Comparison of ENCODE assay signal across 23 cellular contexts in genomic region chr3:99760602-99761001, GRCh38. TPM values are rescaled to one million over a fixed set of nuclear protein-coding genes. Genes with fewer than 3 reads are reported as not detected.
DNase-seq lines count a peak whose midpoint lies in the region; ATAC-seq, FAIRE-seq and TF ChIP-seq lines count a peak whose summit lies in the region.
"Had no signal": no experiment of that assay in that cellular context is flagged by ENCODE, and none has a peak within 500 bp of the region (broad histone marks: within the 10 kb centered on the region; RNA-seq: fewer than 3 reads in every experiment).

No MANE protein-coding gene starts in this region.

- peaks cover 14% of the 10 kb centered on the region for H3K79me1 ChIP-seq in mesenchymal stem cell (replicated peaks; ENCODE audit: low read length, poor library complexity, severe bottlenecking)

- H3K4me2 ChIP-seq in mesenchymal stem cell (ENCODE audit: low read length, poor library complexity, severe bottlenecking): no peak overlapping the region

- H3K18ac ChIP-seq in mesenchymal stem cell (ENCODE audit: low read depth in 1 of 2, low read length in 2 of 2): peak overlapping the region in 1 of 2 experiments; percentile 21

- no peak overlapping the region for H2BK12ac ChIP-seq in mesenchymal stem cell (ENCODE audit: low read length in 2 of 2)

- no peak overlapping the region for H2AFZ ChIP-seq in mesenchymal stem cell (ENCODE audit: low read depth, low read length)

- no peak overlapping the region for H3K9ac ChIP-seq in mesenchymal stem cell (ENCODE audit: low read length)

- FAIRE-seq in GM12892 (lab: Jason Lieb, UNC): no peak
- FAIRE-seq: A204.1, GM12891, HepG2 had no signal

- no peak for TF ChIP-seq CTCF in AG10803 (conservative IDR thresholded peaks at IDR 0.05; ENCODE audit: low read length)

- peaks cover 0 to 11% of the 10 kb centered on the region in 2 experiments for H3K36me3 ChIP-seq in mesenchymal stem cell (ENCODE audit: control insufficient read depth in 1 of 2, insufficient read depth in 2 of 2, low read depth in 1 of 2, low read length in 2 of 2)
- H3K36me3 ChIP-seq: Peyer's patch had no signal

- WGBS in mesenchymal stem cell: 67% methylated on average over 2 of the region's 2 CpGs

- no peak overlapping the region for H2BK5ac ChIP-seq in mesenchymal stem cell (ENCODE audit: low read depth, low read length, poor library complexity, severe bottlenecking)

- peaks cover 0 to 8% of the 10 kb centered on the region in 2 experiments for H3K27me3 ChIP-seq in mesenchymal stem cell (ENCODE audit: control insufficient read depth in 1 of 2, insufficient read depth in 1 of 2, low read length in 2 of 2)
- H3K27me3 ChIP-seq: Peyer's patch had no signal

- no peak overlapping the region for H2AK5ac ChIP-seq in mesenchymal stem cell (ENCODE audit: low read length, severe bottlenecking)

- H3K23ac ChIP-seq in mesenchymal stem cell (ENCODE audit: low read length in 2 of 2): no peak overlapping the region

- H3K9me3 ChIP-seq in mesenchymal stem cell (ENCODE audit: control insufficient read depth, low read length): no peaks in the 10 kb centered on the region
- H3K9me3 ChIP-seq: Peyer's patch had no signal

- H3K4me1 ChIP-seq in mesenchymal stem cell (ENCODE audit: control insufficient read depth, insufficient read depth, low read depth, low read length): peaks cover 11% of the 10 kb centered on the region
- H3K4me1 ChIP-seq: Peyer's patch had no signal

- no peak overlapping the region for H2BK120ac ChIP-seq in mesenchymal stem cell (ENCODE audit: low read depth, low read length)

- no peak overlapping the region for H2BK15ac ChIP-seq in mesenchymal stem cell (ENCODE audit: low read depth, poor library complexity, severe bottlenecking)

- H4K8ac ChIP-seq in mesenchymal stem cell (ENCODE audit: low read length): no peak overlapping the region

- peak; percentile 68 for ATAC-seq in SK-N-SH treated with all-trans-retinoic acid at 6 μM for 48 hours
- no peak for ATAC-seq in GM21825 (IDR thresholded peaks at IDR 0.05; ENCODE audit: unreplicated experiment)
- ATAC-seq: HepG2 had no signal

- no peak overlapping the region for H3K4ac ChIP-seq in mesenchymal stem cell (ENCODE audit: low read depth in 1 of 2, low read length in 2 of 2)

- DNase-seq in AG10803 (ENCODE audit: low read depth) (peak; percentile 71), erythroblast (lab: John Stamatoyannopoulos, UW) (peak; percentile 8 to 11), mesenchymal stem cell (no peak), hypothalamus (lab: John Stamatoyannopoulos, UW) (no peak), NCI-H2227 treated with DMSO at 0.1 percent for 48 hours (lab: John Stamatoyannopoulos, UW) (no peak), GM12892 (ENCODE audit: insufficient read length) (no peak)
- DNase-seq: AML-193; Calu3; CD4-positive, CD25-positive, alpha-beta regulatory T cell; Karpas-422; MM.1S; NCI-H1105 treated with DMSO at 0.1 percent for 48 hours; NCI-H187 treated with DMSO at 0.1 percent for 48 hours; NCI-H2171; NCI-H510A; NCI-H82; Peyer's patch; SHP77 treated with DMSO at 0.1 percent for 48 hours had no signal

- H4K91ac ChIP-seq in mesenchymal stem cell (ENCODE audit: low read length): no peak overlapping the region

- H3K27ac ChIP-seq in mesenchymal stem cell (ENCODE audit: low read length, poor library complexity, severe bottlenecking): peak overlapping the region; percentile 67
- H3K27ac ChIP-seq: Peyer's patch had no signal

- no peak overlapping the region for H3K4me3 ChIP-seq in AG10803 (ENCODE audit: low read length)
- H3K4me3 ChIP-seq in mesenchymal stem cell (ENCODE audit: insufficient read depth in 1 of 2, low read depth in 1 of 2, low read length in 2 of 2): no peak overlapping the region
- H3K4me3 ChIP-seq: Peyer's patch had no signal

- TF ChIP-seq POLR2A in erythroblast (IDR thresholded peaks at IDR 0.05; ENCODE audit: low read length) (no peak), GM12892 (IDR thresholded peaks at IDR 0.05; ENCODE audit: low read depth, low read length) (no peak)

- no peak overlapping the region for H3K14ac ChIP-seq in mesenchymal stem cell (ENCODE audit: low read length in 2 of 2)

TF ChIP-seq in SK-N-SH treated with all-trans-retinoic acid at 6 μM for 48 hours, 23 proteins besides CTCF, POLR2A, EP300 and RAD21:
- TF ChIP-seq POU6F1 (CRISPR knock-in tag; IDR thresholded peaks at IDR 0.05; ENCODE audit: borderline replicate concordance, low read depth) (no peak), GLIS3 (CRISPR knock-in tag; IDR thresholded peaks at IDR 0.05) (no peak), SNAI2 (CRISPR knock-in tag; IDR thresholded peaks at IDR 0.05) (no peak), CSRNP3 (CRISPR knock-in tag; IDR thresholded peaks at IDR 0.05) (no peak), ZFP30 (CRISPR knock-in tag; IDR thresholded peaks at IDR 0.05) (no peak), PATZ1 (CRISPR knock-in tag; IDR thresholded peaks at IDR 0.05; ENCODE audit: borderline replicate concordance) (no peak), OSR1 (CRISPR knock-in tag; IDR thresholded peaks at IDR 0.05) (no peak), TOX (CRISPR knock-in tag; IDR thresholded peaks at IDR 0.05; ENCODE audit: borderline replicate concordance) (no peak), TCF4 (CRISPR knock-in tag; IDR thresholded peaks at IDR 0.05; ENCODE audit: borderline replicate concordance) (no peak), ESRRG (CRISPR knock-in tag; IDR thresholded peaks at IDR 0.05) (no peak), ARNTL (CRISPR knock-in tag; IDR thresholded peaks at IDR 0.05; ENCODE audit: borderline replicate concordance, low read depth) (no peak)

RNA-seq across cellular contexts. Expression of gene CMSS1, which starts 57.1 kb away (rescaled TPM):
- polyA plus RNA-seq in mesenchymal stem cell (2013, experiment 1 of 2): 11.1 TPM
- 12.6 TPM for polyA plus RNA-seq in mesenchymal stem cell (2013, experiment 2 of 2)
- 70.4 TPM for polyA plus RNA-seq in GM12892 (2012; ENCODE audit: missing spikeins)

Comparison
In these comparisons a context has a peak if more than half of its experiments do, and no peak if none do; other contexts are left out.
1. DNase-seq: peak in AG10803 (single experiment) and erythroblast (2 of 2); none in mesenchymal stem cell (single experiment), hypothalamus (0 of 51), NCI-H2227 treated with DMSO at 0.1 percent for 48 hours (single experiment) and GM12892 (single experiment).